23 cellular contexts compared by ENCODE assay signal in genomic region chr6:91267246-91267645, GRCh38.
"Had no signal": no experiment of that assay in that cellular context is flagged by ENCODE, and none has a peak within 500 bp of the region (broad histone marks: within the 10 kb centered on the region; RNA-seq: fewer than 3 reads in every experiment).

No MANE protein-coding gene starts in this region.

- H3K27ac Mint-ChIP-seq: IgD-negative memory B cell had no signal

- H3K4me2 ChIP-seq: KMS-11 had no signal

- H3K4me1 ChIP-seq: SJSA1 had no signal

- H3K36me3 ChIP-seq: SJSA1 had no signal

- H3K9me3 ChIP-seq: SJSA1 had no signal

- ATAC-seq: K562 had no signal

- H3K27ac ChIP-seq: HL-60, KMS-11, SJSA1 had no signal

- H3K9ac ChIP-seq: KMS-11 had no signal

- H3K4me1 Mint-ChIP-seq: IgD-negative memory B cell had no signal

- H3K27me3 ChIP-seq: SJSA1 had no signal

- H3K4me3 ChIP-seq: K562, SJSA1, SK-N-MC had no signal

- DNase-seq: Kasumi-1, MV-4-11, NCI-H1048, NCI-H1105, NCI-H1417, NCI-H1436 treated with DMSO at 0.1 percent for 48 hours, NCI-H1694, NCI-H187 treated with DMSO at 0.1 percent for 48 hours, NCI-H2029 treated with DMSO at 0.1 percent for 48 hours, NCI-H2171 treated with DMSO at 0.1 percent for 48 hours, NCI-H345, NCI-H446 treated with DMSO at 0.1 percent for 48 hours, NCI-H510A treated with DMSO at 0.1 percent for 48 hours, NCI-H748 treated with DMSO at 0.1 percent for 48 hours, Right ventricle myocardium superior, RPMI8226, SIG-M5 had no signal

- H3K36me3 Mint-ChIP-seq: IgD-negative memory B cell had no signal
